ENCODE assay signal across 10 cellular contexts in genomic region chr20:50504231-50504823, GRCh38. TPM values are rescaled to one million over a fixed set of nuclear protein-coding genes. Genes with fewer than 3 reads are reported as not detected.
A peak's percentile ranks its signal among the peaks of the same experiment; 100 is the strongest.
DNase-seq lines count a peak whose midpoint lies in the region; ATAC-seq and TF ChIP-seq lines count a peak whose summit lies in the region.
"Had no signal": no experiment of that assay in that cellular context is flagged by ENCODE, and none has a peak within 500 bp of the region (broad histone marks: within the 10 kb centered on the region; RNA-seq: fewer than 3 reads in every experiment).

No MANE protein-coding gene starts in this region.

- peaks cover 4% of the 10 kb centered on the region for H3K27me3 Mint-ChIP-seq in T-helper 17 cell

- in situ Hi-C loops in GM13976 (cut with MboI; ENCODE audit: low sequenced_read_pairs, unreplicated experiment): no loop called here

- H3K4me3 Mint-ChIP-seq in T-helper 17 cell: peak overlapping the region; percentile 57

- no peak for DNase-seq in GM13976 (ENCODE audit: low spot score)
- no peak for DNase-seq in T-helper 17 cell
- no peak for DNase-seq in left ventricle myocardium inferior
- no peak for DNase-seq in islet precursor cell
- no peak for DNase-seq in D341Med (ENCODE audit: low spot score)
- no peak for DNase-seq in NCI-H526 treated with DMSO at 0.1 percent for 48 hours (lab: John Stamatoyannopoulos, UW)
- DNase-seq: SIG-M5 had no signal

- H3K9me3 ChIP-seq in T-helper 17 cell (ENCODE audit: control insufficient read depth, low read length, poor library complexity, severe bottlenecking) (no peaks in the 10 kb centered on the region), left ventricle myocardium inferior (replicated peaks) (no peaks in the 10 kb centered on the region), skeletal muscle tissue (ENCODE audit: control insufficient read depth in 3 of 3, low read length in 3 of 3) (no peaks in the 10 kb centered on the region)
- H3K9me3 ChIP-seq: thoracic aorta had no signal

- no peaks in the 10 kb centered on the region for H3K36me3 Mint-ChIP-seq in T-helper 17 cell (ENCODE audit: low read depth)

- intact Hi-C loops in left ventricle myocardium inferior (cut with micrococcal nuclease): loop anchor here (10.0 kb wide), 1 partner anchor 70 kb away; no protein-coding TSS in a partner anchor

- H3K27ac ChIP-seq in left ventricle myocardium inferior (replicated peaks) (peak overlapping the region; percentile 56), skeletal muscle tissue (ENCODE audit: low read depth, low read length) (peak overlapping the region; percentile 31)
- H3K27ac ChIP-seq: thoracic aorta had no signal

- H3K27me3 ChIP-seq in left ventricle myocardium inferior (ENCODE audit: low read depth) (no peaks in the 10 kb centered on the region), skeletal muscle tissue (ENCODE audit: control insufficient read depth in 3 of 3, insufficient read depth in 3 of 3, low read length in 3 of 3) (no peaks in the 10 kb centered on the region)

- peak; percentile 50 for ATAC-seq in T-helper 17 cell
- no peak for ATAC-seq in HG02885 (IDR thresholded peaks at IDR 0.05; ENCODE audit: poor library complexity, unreplicated experiment)

- peaks cover 19% of the 10 kb centered on the region for H3K4me1 Mint-ChIP-seq in T-helper 17 cell

- H3K27ac Mint-ChIP-seq in T-helper 17 cell: peak overlapping the region; percentile 83

- no peaks in the 10 kb centered on the region for H3K36me3 ChIP-seq in left ventricle myocardium inferior
- no peaks in the 10 kb centered on the region for H3K36me3 ChIP-seq in skeletal muscle tissue (ENCODE audit: control insufficient read depth in 3 of 3, insufficient read depth in 3 of 3, low read length in 3 of 3)
- H3K36me3 ChIP-seq: thoracic aorta had no signal

- H3K4me3 ChIP-seq in left ventricle myocardium inferior (no peak overlapping the region), skeletal muscle tissue (ENCODE audit: low read length in 3 of 3) (no peak overlapping the region)
- H3K4me3 ChIP-seq: thoracic aorta had no signal

- H3K4me1 ChIP-seq in left ventricle myocardium inferior (peaks cover 20% of the 10 kb centered on the region), skeletal muscle tissue (ENCODE audit: control insufficient read depth in 3 of 3, insufficient read depth in 3 of 3, low read length in 3 of 3) (peaks cover 0 to 7% (median 7%) of the 10 kb centered on the region in 3 donors)

- TF ChIP-seq CTCF in GM13976 (IDR thresholded peaks at IDR 0.05; ENCODE audit: borderline replicate concordance, control extremely low read depth, extremely low read depth, insufficient read depth, missing control alignments) (peak; percentile 29), left ventricle myocardium inferior (IDR thresholded peaks at IDR 0.05; ENCODE audit: borderline replicate concordance) (peak; percentile 41)

- no peak overlapping the region for H3K9ac ChIP-seq in skeletal muscle tissue (ENCODE audit: low read depth in 1 of 3, low read length in 3 of 3)

RNA-seq across cellular contexts. Expression of gene PTPN1, which starts 5.9 kb away (rescaled TPM):
- total RNA-seq in T-helper 17 cell (10 to 100 TPM; 65.5 to 67.7 TPM), left ventricle myocardium inferior (25.7 TPM), skeletal muscle tissue (8.4 TPM)
